In genomic region chr6:26336355-26337198, GRCh38 we compare ENCODE assay signal across 1 cellular context.
TF ChIP-seq lines count a peak whose summit lies in the region.

No MANE protein-coding gene starts in this region.

TF ChIP-seq in HEK293, 187 proteins besides CTCF, POLR2A, EP300 and RAD21 (continued from another document):
- TF ChIP-seq ZNF280D (tag by site-specific recombination; IDR thresholded peaks at IDR 0.05) = no peak
- no peak for TF ChIP-seq TRIM28 (IDR thresholded peaks at IDR 0.05; ENCODE audit: borderline replicate concordance, low read length)
- TF ChIP-seq ZNF202 (tag by site-specific recombination; IDR thresholded peaks at IDR 0.05; ENCODE audit: borderline replicate concordance) = no peak
- TF ChIP-seq ZNF112 (tag by site-specific recombination; IDR thresholded peaks at IDR 0.05) = no peak
- no peak for TF ChIP-seq ELK4 (IDR thresholded peaks at IDR 0.05; ENCODE audit: borderline replicate concordance, low read depth, low read length)
- no peak for TF ChIP-seq ZNF391 (tag by site-specific recombination; IDR thresholded peaks at IDR 0.05; ENCODE audit: borderline replicate concordance, low read depth)
- TF ChIP-seq ZNF146 (tag by site-specific recombination; IDR thresholded peaks at IDR 0.05) = no peak
- TF ChIP-seq ZNF658 (tag by site-specific recombination; IDR thresholded peaks at IDR 0.05) = no peak
- TF ChIP-seq KLF1 (tag by site-specific recombination; IDR thresholded peaks at IDR 0.05) = peak; percentile 58; the same call in 1 of the 2 replicates
- TF ChIP-seq SP3 (tag by site-specific recombination; IDR thresholded peaks at IDR 0.05) = peak; percentile 20; the same call in 1 of the 2 replicates
- TF ChIP-seq GFI1B (tag by site-specific recombination; IDR thresholded peaks at IDR 0.05) = no peak
- TF ChIP-seq HOXA7 (CRISPR knock-in tag; IDR thresholded peaks at IDR 0.05; ENCODE audit: borderline replicate concordance) = no peak
- TF ChIP-seq ZNF362 (tag by site-specific recombination; IDR thresholded peaks at IDR 0.05) = no peak
- TF ChIP-seq KLF17 (tag by site-specific recombination; IDR thresholded peaks at IDR 0.05) = no peak
- peak; percentile 24; the same call in 1 of the 2 replicates for TF ChIP-seq ZNF394 (tag by site-specific recombination; IDR thresholded peaks at IDR 0.05; ENCODE audit: borderline replicate concordance)
- no peak for TF ChIP-seq ZNF776 (tag by site-specific recombination; IDR thresholded peaks at IDR 0.05; ENCODE audit: borderline replicate concordance)
- TF ChIP-seq ZNF837 (tag by site-specific recombination; IDR thresholded peaks at IDR 0.05) = no peak
- TF ChIP-seq ZNF654 (tag by site-specific recombination; IDR thresholded peaks at IDR 0.05; ENCODE audit: low read depth) = 0 out of 2 replicates have a peak, but pooled peaks have one; percentile 10
- no peak for TF ChIP-seq ZNF248 (tag by site-specific recombination; IDR thresholded peaks at IDR 0.05)
- no peak for TF ChIP-seq ZNF529 (tag by site-specific recombination; IDR thresholded peaks at IDR 0.05; ENCODE audit: insufficient replicate concordance)
- TF ChIP-seq HOXC10 (CRISPR knock-in tag; IDR thresholded peaks at IDR 0.05) = no peak
- peak; percentile 3; the same call in 1 of the 2 replicates for TF ChIP-seq ZBTB17 (tag by site-specific recombination; IDR thresholded peaks at IDR 0.05)
- 0 out of 2 replicates have a peak, but pooled peaks have one; percentile 26 for TF ChIP-seq ZXDB (tag by site-specific recombination; IDR thresholded peaks at IDR 0.05)
- no peak for TF ChIP-seq ZNF335 (tag by site-specific recombination; conservative IDR thresholded peaks at IDR 0.05)
- TF ChIP-seq HOXD13 (CRISPR knock-in tag; IDR thresholded peaks at IDR 0.05; ENCODE audit: borderline replicate concordance) = no peak
- TF ChIP-seq ZSCAN18 (tag by site-specific recombination; IDR thresholded peaks at IDR 0.05) = no peak
- TF ChIP-seq ZNF544 (tag by site-specific recombination; IDR thresholded peaks at IDR 0.05) = no peak
- 0 out of 2 replicates have a peak, but pooled peaks have one; percentile 18 for TF ChIP-seq ZNF629 (tag by site-specific recombination; IDR thresholded peaks at IDR 0.05)
- no peak for TF ChIP-seq ZNF26 (tag by site-specific recombination; IDR thresholded peaks at IDR 0.05)
- no peak for TF ChIP-seq ZNF792 (tag by site-specific recombination; IDR thresholded peaks at IDR 0.05)
- TF ChIP-seq TSHZ1 (tag by site-specific recombination; IDR thresholded peaks at IDR 0.05; ENCODE audit: borderline replicate concordance) = no peak
- no peak for TF ChIP-seq ZNF140 (tag by site-specific recombination; IDR thresholded peaks at IDR 0.05)
- TF ChIP-seq ZSCAN16 (tag by site-specific recombination; IDR thresholded peaks at IDR 0.05) = no peak
- 0 out of 2 replicates have a peak, but pooled peaks have one; percentile 48 for TF ChIP-seq PRDM6 (tag by site-specific recombination; IDR thresholded peaks at IDR 0.05)
- no peak for TF ChIP-seq ZSCAN30 (tag by site-specific recombination; IDR thresholded peaks at IDR 0.05)
- no peak for TF ChIP-seq ZNF18 (tag by site-specific recombination; IDR thresholded peaks at IDR 0.05)
- TF ChIP-seq ZBTB11 (tag by site-specific recombination; conservative IDR thresholded peaks at IDR 0.05; ENCODE audit: low read depth) = no peak
- TF ChIP-seq ZNF585B (tag by site-specific recombination; IDR thresholded peaks at IDR 0.05) = no peak
